ENCODE assay signal across 17 cellular contexts in genomic region chr4:38178666-38178995, GRCh38.
A peak's percentile ranks its signal among the peaks of the same experiment; 100 is the strongest.
DNase-seq lines count a peak whose midpoint lies in the region; ATAC-seq and TF ChIP-seq lines count a peak whose summit lies in the region.
"Had no signal": no experiment of that assay in that cellular context is flagged by ENCODE, and none has a peak within 500 bp of the region (broad histone marks: within the 10 kb centered on the region; RNA-seq: fewer than 3 reads in every experiment).

No MANE protein-coding gene starts in this region.

- H3K27ac ChIP-seq in BLaER1 treated with 17β-estradiol and CSF1 and Interleukin-3, amounts not matched to agents 10 nM and 100 nM, result peak overlapping the region in 8 of 11 experiments; percentile 78 to 97 (median 83); a peak in 13 of 22 replicates
- H3K27ac ChIP-seq in KMS-11, result no peak overlapping the region; the same call in 1 of the 2 replicates
- H3K27ac ChIP-seq: RWPE1 had no signal

- H3K9me3 Mint-ChIP-seq in nephron progenitor cell (peaks cover 38% of the 10 kb centered on the region), endothelial cell (ENCODE audit: unreplicated experiment) (no peaks in the 10 kb centered on the region)
- H3K9me3 Mint-ChIP-seq in natural killer cell treated with Interleukin-12 subunit alpha and Interleukin-12 subunit beta and Interleukin-15 and Interleukin-18, amount 100 ng/mL, for 72 hours, result no peaks in the 10 kb centered on the region

- H3K27me3 Mint-ChIP-seq in nephron progenitor cell (ENCODE audit: low read depth, poor library complexity) (peaks cover 4% of the 10 kb centered on the region), endothelial cell (ENCODE audit: unreplicated experiment) (no peaks in the 10 kb centered on the region)
- peaks cover 0 to 6% of the 10 kb centered on the region in 2 donors for H3K27me3 Mint-ChIP-seq in natural killer cell treated with Interleukin-12 subunit alpha and Interleukin-12 subunit beta and Interleukin-15 and Interleukin-18, amount 100 ng/mL, for 72 hours

- H3K4me3 Mint-ChIP-seq in nephron progenitor cell (no peak overlapping the region), endothelial cell (ENCODE audit: unreplicated experiment) (no peak overlapping the region)
- H3K4me3 Mint-ChIP-seq in natural killer cell treated with Interleukin-12 subunit alpha and Interleukin-12 subunit beta and Interleukin-15 and Interleukin-18, amount 100 ng/mL, for 72 hours, result no peak overlapping the region

- H3K27me3 ChIP-seq in BLaER1 treated with 17β-estradiol and CSF1 and Interleukin-3, amounts not matched to agents 10 nM and 100 nM, result no peaks in the 10 kb centered on the region
- no peaks in the 10 kb centered on the region for H3K27me3 ChIP-seq in KMS-11 (ENCODE audit: insufficient read depth, low read depth)

- H3K9me3 ChIP-seq in BLaER1 treated with 17β-estradiol and CSF1 and Interleukin-3, amounts not matched to agents 10 nM and 100 nM (replicated peaks in 1 of 11), result peaks cover 6 to 13% (median 8%) of the 10 kb centered on the region in 11 experiments; a peak in 14 of 22 replicates

- in situ Hi-C loops in GM13977 (cut with MboI; ENCODE audit: low pct_unique_long_range_greater_than_20kb, low sequenced_read_pairs, unreplicated experiment), result no loop called here

- H3K36me3 Mint-ChIP-seq in nephron progenitor cell (ENCODE audit: low read depth), result peaks cover 19% of the 10 kb centered on the region
- H3K36me3 Mint-ChIP-seq in endothelial cell (ENCODE audit: low read depth, unreplicated experiment), result peaks cover 7% of the 10 kb centered on the region
- no peaks in the 10 kb centered on the region for H3K36me3 Mint-ChIP-seq in natural killer cell treated with Interleukin-12 subunit alpha and Interleukin-12 subunit beta and Interleukin-15 and Interleukin-18, amount 100 ng/mL, for 72 hours

- no peak for ATAC-seq in GM21825 (IDR thresholded peaks at IDR 0.05; ENCODE audit: unreplicated experiment)
- no peak for ATAC-seq in natural killer cell treated with Interleukin-12 subunit alpha and Interleukin-12 subunit beta and Interleukin-15 and Interleukin-18, amount 100 ng/mL, for 72 hours

- H3K79me2 ChIP-seq in KMS-11 (ENCODE audit: insufficient read depth, low read depth), result no peaks in the 10 kb centered on the region

- H2AFZ ChIP-seq in KMS-11 (ENCODE audit: low read depth), result no peak overlapping the region

- peak overlapping the region; percentile 65 for H3K27ac Mint-ChIP-seq in nephron progenitor cell
- no peak overlapping the region for H3K27ac Mint-ChIP-seq in endothelial cell (ENCODE audit: unreplicated experiment)
- H3K27ac Mint-ChIP-seq in natural killer cell treated with Interleukin-12 subunit alpha and Interleukin-12 subunit beta and Interleukin-15 and Interleukin-18, amount 100 ng/mL, for 72 hours, result peak overlapping the region in 1 of 2 donors; percentile 58

- H4K20me1 ChIP-seq in BLaER1 treated with 17β-estradiol and CSF1 and Interleukin-3, amounts not matched to agents 10 nM and 100 nM, result no peaks in the 10 kb centered on the region
- H4K20me1 ChIP-seq in KMS-11 (ENCODE audit: insufficient read depth), result no peaks in the 10 kb centered on the region

- H3K4me1 Mint-ChIP-seq in nephron progenitor cell, result peaks cover 62% of the 10 kb centered on the region
- peaks cover 19% of the 10 kb centered on the region for H3K4me1 Mint-ChIP-seq in endothelial cell (ENCODE audit: unreplicated experiment)
- peaks cover 35 to 44% of the 10 kb centered on the region in 2 donors for H3K4me1 Mint-ChIP-seq in natural killer cell treated with Interleukin-12 subunit alpha and Interleukin-12 subunit beta and Interleukin-15 and Interleukin-18, amount 100 ng/mL, for 72 hours (ENCODE audit: low read depth in 2 of 2)

- peak overlapping the region in 4 of 11 experiments; percentile 15 to 84 (median 78); a peak in 5 of 22 replicates for H3K9ac ChIP-seq in BLaER1 treated with 17β-estradiol and CSF1 and Interleukin-3, amounts not matched to agents 10 nM and 100 nM
- H3K9ac ChIP-seq in KMS-11, result no peak overlapping the region

- DNase-seq in GM13977 (ENCODE audit: low spot score) (peak; percentile 36), nephron progenitor cell (no peak), endothelial cell (ENCODE audit: low spot score) (no peak)
- DNase-seq in natural killer cell treated with Interleukin-12 subunit alpha and Interleukin-12 subunit beta and Interleukin-15 and Interleukin-18, amount 100 ng/mL, for 72 hours (ENCODE audit: low spot score), result no peak
- no peak for DNase-seq in activated T-cell treated with anti-CD3 and anti-CD28 coated beads, Interleukin-2, amount 50 U/mL, for 1 hour
- DNase-seq: C1 segment of cervical spinal cord, DMS 273 treated with DMSO at 0.1 percent for 48 hours, GDM1, GOT3, Kasumi-1, NCI-H1105, NCI-H187 treated with DMSO at 0.1 percent for 48 hours, NCI-H774 had no signal

- H3K4me2 ChIP-seq in BLaER1 treated with 17β-estradiol and CSF1 and Interleukin-3, amounts not matched to agents 10 nM and 100 nM, result peak overlapping the region; percentile 39 to 91 (median 79); a peak in 20 of 22 replicates
- peak overlapping the region; percentile 82; the same call in 1 of the 2 replicates for H3K4me2 ChIP-seq in KMS-11

- TF ChIP-seq CTCF in GM13977 (IDR thresholded peaks at IDR 0.05; ENCODE audit: extremely low read depth, insufficient read depth, missing control alignments), result no peak
- TF ChIP-seq CTCF in KMS-11 (conservative IDR thresholded peaks at IDR 0.05; ENCODE audit: low read depth, low read length), result no peak
- TF ChIP-seq CTCF in nephron progenitor cell (IDR thresholded peaks at IDR 0.05), result no peak
- TF ChIP-seq CTCF in endothelial cell (IDR thresholded peaks at IDR 0.05; ENCODE audit: unreplicated experiment), result no peak

- no peaks in the 10 kb centered on the region for H3K36me3 ChIP-seq in BLaER1 treated with 17β-estradiol and CSF1 and Interleukin-3, amounts not matched to agents 10 nM and 100 nM
- no peaks in the 10 kb centered on the region for H3K36me3 ChIP-seq in KMS-11 (ENCODE audit: insufficient read depth)

- H3K4me3 ChIP-seq in BLaER1 treated with 17β-estradiol and CSF1 and Interleukin-3, amounts not matched to agents 10 nM and 100 nM, result no peak overlapping the region
- no peak overlapping the region for H3K4me3 ChIP-seq in KMS-11 (IDR thresholded peaks at IDR 0.05; ENCODE audit: insufficient read depth, low read depth, low read length)

- H3K4me1 ChIP-seq in BLaER1 treated with 17β-estradiol and CSF1 and Interleukin-3, amounts not matched to agents 10 nM and 100 nM, result peaks cover 48 to 79% (median 58%) of the 10 kb centered on the region in 10 experiments
- H3K4me1 ChIP-seq in KMS-11 (ENCODE audit: low read depth, poor library complexity, severe bottlenecking), result peaks cover 58% of the 10 kb centered on the region
